Comparison of ENCODE assay signal across 8 cellular contexts in the genomic region with DNA sequence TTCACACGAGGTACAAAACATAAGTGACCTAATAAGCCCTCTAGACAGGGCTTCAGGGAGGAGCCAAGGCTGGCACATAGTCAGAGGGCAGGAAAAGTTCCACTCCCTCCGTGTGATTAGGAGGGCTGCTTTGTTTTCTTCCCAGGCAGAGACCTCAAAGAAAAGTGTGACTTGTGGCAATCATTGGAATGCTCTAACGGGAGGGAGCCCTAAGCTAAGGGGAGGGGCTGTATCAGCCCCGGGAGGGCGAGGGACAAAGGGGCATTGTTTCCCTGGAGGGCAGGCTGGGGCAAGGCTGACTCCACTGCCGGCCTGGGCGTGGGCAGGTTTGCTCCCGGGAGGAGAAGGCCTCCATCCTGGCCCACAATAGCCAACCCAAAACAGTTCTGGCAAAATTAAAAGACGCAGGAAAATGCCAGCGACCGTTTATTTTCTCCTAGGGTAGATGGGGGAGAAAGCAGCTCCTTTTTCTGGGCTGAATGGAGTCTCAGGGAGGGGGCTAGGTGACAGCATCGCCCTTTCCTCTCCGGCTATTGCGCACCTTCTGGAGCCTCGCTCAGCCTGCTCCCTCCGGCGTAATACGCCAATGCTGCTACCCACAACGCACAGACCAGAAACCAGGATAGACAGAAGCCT.
DNase-seq lines count a peak whose midpoint lies in the region; ATAC-seq and TF ChIP-seq lines count a peak whose summit lies in the region.

No MANE protein-coding gene starts in this region.

- TF ChIP-seq CTCF in H9 (conservative IDR thresholded peaks at IDR 0.05): no peak

- no peaks in the 10 kb centered on the region; a peak in 2 of 5 replicates for H3K9me3 Mint-ChIP-seq in H9
- no peaks in the 10 kb centered on the region for H3K9me3 Mint-ChIP-seq in activated naive CD8-positive, alpha-beta T cell treated with anti-CD3 and anti-CD28 coated beads, Interleukin-2, amount 10 ng/mL, durations not matched to agents 7 days and 5 days

- no peak overlapping the region for H2BK15ac ChIP-seq in H9 (ENCODE audit: low read depth, low read length)

- H2AFZ ChIP-seq in H9 (ENCODE audit: low read length): no peak overlapping the region

- no peak overlapping the region for H3K23ac ChIP-seq in H9 (ENCODE audit: insufficient read length, low read depth, low read length)

- no peaks in the 10 kb centered on the region for H4K20me1 ChIP-seq in H9 (ENCODE audit: control insufficient read depth, insufficient read depth, insufficient read length)

- H3K18ac ChIP-seq in H9 (ENCODE audit: insufficient read length, low read depth, low read length): no peak overlapping the region

- peaks cover 69% of the 10 kb centered on the region for H3K27me3 Mint-ChIP-seq in H9 (ENCODE audit: low read depth)
- H3K27me3 Mint-ChIP-seq in activated naive CD8-positive, alpha-beta T cell treated with anti-CD3 and anti-CD28 coated beads, Interleukin-2, amount 10 ng/mL, durations not matched to agents 7 days and 5 days: peaks cover 17% of the 10 kb centered on the region

- no peak overlapping the region for H3K9ac ChIP-seq in H9 (ENCODE audit: extremely low read depth, insufficient read length, low read length)

- no peak overlapping the region for H4K5ac ChIP-seq in H9 (ENCODE audit: insufficient read length, low read depth, low read length)

- H3K27me3 ChIP-seq in H9 (ENCODE audit: insufficient read depth, low read length): peaks cover 26% of the 10 kb centered on the region
- peaks cover 26% of the 10 kb centered on the region for H3K27me3 ChIP-seq in iPS DF 6.9 (ENCODE audit: control insufficient read depth, insufficient read depth, low read length)

- no peak overlapping the region for H3K27ac Mint-ChIP-seq in H9
- H3K27ac Mint-ChIP-seq in activated naive CD8-positive, alpha-beta T cell treated with anti-CD3 and anti-CD28 coated beads, Interleukin-2, amount 10 ng/mL, durations not matched to agents 7 days and 5 days: no peak overlapping the region

- no peak overlapping the region for H2BK12ac ChIP-seq in H9 (ENCODE audit: insufficient read length, low read depth, low read length)

- no peaks in the 10 kb centered on the region for H3K4me1 ChIP-seq in H9 (ENCODE audit: insufficient read depth, low read length)
- peaks cover 1% of the 10 kb centered on the region; the same call in 1 of the 2 replicates for H3K4me1 ChIP-seq in iPS DF 6.9 (ENCODE audit: control insufficient read depth, insufficient read depth, low read length)

- no peak overlapping the region for H4K8ac ChIP-seq in H9 (replicated peaks; ENCODE audit: insufficient read length, low read depth, low read length)

- ATAC-seq in activated naive CD8-positive, alpha-beta T cell treated with anti-CD3 and anti-CD28 coated beads, Interleukin-2, amount 10 ng/mL, durations not matched to agents 7 days and 5 days (ENCODE audit: low read depth): no peak
- ATAC-seq in GM21381 (IDR thresholded peaks at IDR 0.05; ENCODE audit: unreplicated experiment): no peak
- no peak for ATAC-seq in GM21526 (IDR thresholded peaks at IDR 0.05; ENCODE audit: low FRiP score, unreplicated experiment)

- H3K79me1 ChIP-seq in H9 (ENCODE audit: insufficient read depth, low read depth, low read length, poor library complexity, severe bottlenecking): no peaks in the 10 kb centered on the region

- H3K27ac ChIP-seq in H9 (ENCODE audit: insufficient read length, low read depth, low read length) (no peak overlapping the region), iPS DF 6.9 (ENCODE audit: low read length) (no peak overlapping the region)

- peaks cover 7 to 10% of the 10 kb centered on the region in 2 experiments for H3K4me1 Mint-ChIP-seq in H9
- peaks cover 33% of the 10 kb centered on the region for H3K4me1 Mint-ChIP-seq in activated naive CD8-positive, alpha-beta T cell treated with anti-CD3 and anti-CD28 coated beads, Interleukin-2, amount 10 ng/mL, durations not matched to agents 7 days and 5 days

- peak overlapping the region; percentile 80 for H3K4me2 ChIP-seq in H9 (ENCODE audit: insufficient read depth, insufficient read length, low read length)

- POLR2A ChIA-PET in activated naive CD8-positive, alpha-beta T cell treated with anti-CD3 and anti-CD28 coated beads, Interleukin-2, amount 10 ng/mL, durations not matched to agents 7 days and 5 days (lab: Charles Lee): interaction anchor here (1.3 to 8.6 kb wide), 7 partner anchors 9 to 640 kb away, joined by 5 to 51 read pairs (median 12); a partner anchor contains a TSS

- H2AK5ac ChIP-seq in H9 (ENCODE audit: insufficient read length, low read length): no peak overlapping the region

- no CpG with 5 or more reads among the region's 19 CpGs for WGBS in H9 (ENCODE audit: extremely low coverage, insufficient read length, low lambda C conversion rate)
- no CpG with 5 or more reads among the region's 19 CpGs for WGBS in iPS DF 6.9 (ENCODE audit: insufficient coverage, insufficient read length)

- H2BK20ac ChIP-seq in H9 (ENCODE audit: low read depth, low read length, poor library complexity, severe bottlenecking): no peak overlapping the region

- peaks cover 0 to 3% (median 2%) of the 10 kb centered on the region in 3 experiments; a peak in 1 of 7 replicates for H3K36me3 Mint-ChIP-seq in H9 (ENCODE audit: insufficient read depth in 1 of 3, low read depth in 3 of 3)
- H3K36me3 Mint-ChIP-seq in activated naive CD8-positive, alpha-beta T cell treated with anti-CD3 and anti-CD28 coated beads, Interleukin-2, amount 10 ng/mL, durations not matched to agents 7 days and 5 days: no peaks in the 10 kb centered on the region

- no peak overlapping the region for H4K91ac ChIP-seq in H9 (ENCODE audit: insufficient read length, low read depth, low read length)

- no peak overlapping the region for H3K4ac ChIP-seq in H9 (ENCODE audit: low read depth, low read length)

- peak overlapping the region; percentile 69 to 84 for H3K4me3 Mint-ChIP-seq in H9
- peak overlapping the region; percentile 89 for H3K4me3 Mint-ChIP-seq in activated naive CD8-positive, alpha-beta T cell treated with anti-CD3 and anti-CD28 coated beads, Interleukin-2, amount 10 ng/mL, durations not matched to agents 7 days and 5 days

- no peak overlapping the region for H3T11ph ChIP-seq in H9 (ENCODE audit: low read length)

- H3K9me3 ChIP-seq in H9 (ENCODE audit: control insufficient read depth, low read depth, low read length) (peaks cover 4% of the 10 kb centered on the region), iPS DF 6.9 (ENCODE audit: control insufficient read depth, insufficient read depth, low read length) (no peaks in the 10 kb centered on the region)

- H3K23me2 ChIP-seq in H9 (ENCODE audit: insufficient read length, low read depth, low read length, poor library complexity, severe bottlenecking): peaks cover 16% of the 10 kb centered on the region

- no peak overlapping the region for H2BK120ac ChIP-seq in H9 (ENCODE audit: low read depth, low read length, poor library complexity, severe bottlenecking)

- no peak overlapping the region for H2BK5ac ChIP-seq in H9 (ENCODE audit: insufficient read length, low read length)

- H3K36me3 ChIP-seq in iPS DF 6.9 (ENCODE audit: control insufficient read depth, insufficient read depth, low read length): no peaks in the 10 kb centered on the region

- H3K4me3 ChIP-seq in iPS DF 6.9 (ENCODE audit: low read length): peak overlapping the region; percentile 45; the same call in 1 of the 2 replicates

- no peak overlapping the region for H3K56ac ChIP-seq in H9 (ENCODE audit: insufficient read length, low read depth, low read length)

- peak; percentile 68 for DNase-seq in H9
- DNase-seq in activated naive CD8-positive, alpha-beta T cell treated with anti-CD3 and anti-CD28 coated beads, Interleukin-2, amount 10 ng/mL, durations not matched to agents 7 days and 5 days: no peak
- no peak for DNase-seq in iPS DF 6.9 (ENCODE audit: low read depth, low spot score)
- DNase-seq in renal cortical epithelial cell (ENCODE audit: low read depth): peak; percentile 91
- no peak for DNase-seq in NCI-H748 treated with DMSO at 0.1 percent for 48 hours (lab: John Stamatoyannopoulos, UW)
- no peak for DNase-seq in NCI-H2227 treated with DMSO at 0.1 percent for 48 hours (lab: John Stamatoyannopoulos, UW)

- H3K14ac ChIP-seq in H9 (ENCODE audit: insufficient read depth, low read length): no peak overlapping the region

- H3K79me2 ChIP-seq in H9 (ENCODE audit: insufficient read depth, low read length): no peaks in the 10 kb centered on the region

Comparison
In these comparisons a context has a peak if more than half of its experiments do, and no peak if none do; other contexts are left out.
1. DNase-seq: peak in H9 (single experiment) and renal cortical epithelial cell (single experiment); none in activated naive CD8-positive, alpha-beta T cell treated with anti-CD3 and anti-CD28 coated beads, Interleukin-2, amount 10 ng/mL, durations not matched to agents 7 days and 5 days (single experiment), iPS DF 6.9 (single experiment), NCI-H748 treated with DMSO at 0.1 percent for 48 hours (single experiment) and NCI-H2227 treated with DMSO at 0.1 percent for 48 hours (single experiment).